In genomic region chr6:90907931-90908655, GRCh38 we compare ENCODE assay signal across 2 cellular contexts.
TF ChIP-seq lines count a peak whose summit lies in the region.

No MANE protein-coding gene starts in this region.

TF ChIP-seq in IMR-90, 13 proteins besides CTCF, POLR2A, EP300 and RAD21:
- TF ChIP-seq MAZ (IDR thresholded peaks at IDR 0.05; ENCODE audit: borderline replicate concordance, low read depth, low read length) = no peak
- TF ChIP-seq NFE2L2 (IDR thresholded peaks at IDR 0.05; ENCODE audit: low read depth, low read length) = peak; percentile 80
- TF ChIP-seq, protein P1, sequence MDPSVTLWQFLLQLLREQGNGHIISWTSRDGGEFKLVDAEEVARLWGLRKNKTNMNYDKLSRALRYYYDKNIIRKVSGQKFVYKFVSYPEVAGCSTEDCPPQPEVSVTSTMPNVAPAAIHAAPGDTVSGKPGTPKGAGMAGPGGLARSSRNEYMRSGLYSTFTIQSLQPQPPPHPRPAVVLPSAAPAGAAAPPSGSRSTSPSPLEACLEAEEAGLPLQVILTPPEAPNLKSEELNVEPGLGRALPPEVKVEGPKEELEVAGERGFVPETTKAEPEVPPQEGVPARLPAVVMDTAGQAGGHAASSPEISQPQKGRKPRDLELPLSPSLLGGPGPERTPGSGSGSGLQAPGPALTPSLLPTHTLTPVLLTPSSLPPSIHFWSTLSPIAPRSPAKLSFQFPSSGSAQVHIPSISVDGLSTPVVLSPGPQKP (IDR thresholded peaks at IDR 0.05; ENCODE audit: borderline replicate concordance, low read depth, low read length) = no peak
- TF ChIP-seq MAFK (IDR thresholded peaks at IDR 0.05; ENCODE audit: low read depth, low read length) = no peak
TF ChIP-seq in IMR-90: peak in this region for 1.

TF ChIP-seq in H1, 55 proteins besides CTCF, POLR2A, EP300 and RAD21:
- TF ChIP-seq KDM4A (IDR thresholded peaks at IDR 0.05; ENCODE audit: low read depth, low read length, severe bottlenecking) (no peak), TAF1 (IDR thresholded peaks at IDR 0.05; ENCODE audit: low read depth, low read length) (no peak), ATF2 (IDR thresholded peaks at IDR 0.05; ENCODE audit: low read length) (no peak), CTBP2 (IDR thresholded peaks at IDR 0.05; ENCODE audit: borderline replicate concordance, insufficient read depth, insufficient read length, low read length) (no peak), CHD7 (IDR thresholded peaks at IDR 0.05; ENCODE audit: insufficient replicate concordance, low read length) (no peak), ATF3 (IDR thresholded peaks at IDR 0.05; ENCODE audit: insufficient read depth, low read depth, low read length) (no peak), RXRA (IDR thresholded peaks at IDR 0.05; ENCODE audit: insufficient read depth, low read depth, low read length) (no peak), BACH1 (IDR thresholded peaks at IDR 0.05; ENCODE audit: low read length) (no peak), MAFK (IDR thresholded peaks at IDR 0.05; ENCODE audit: low read depth, low read length) (no peak), CHD2 (IDR thresholded peaks at IDR 0.05; ENCODE audit: low read length) (no peak), TCF12 (IDR thresholded peaks at IDR 0.05; ENCODE audit: low read depth, low read length) (no peak), NANOG (IDR thresholded peaks at IDR 0.05; ENCODE audit: insufficient read depth, low read depth, low read length, poor library complexity, severe bottlenecking) (no peak), JUND (IDR thresholded peaks at IDR 0.05; ENCODE audit: low read length) (no peak), TAF7 (optimal IDR thresholded peaks at IDR 0.05; ENCODE audit: borderline replicate concordance, low read depth, low read length) (no peak), ZNF274 (IDR thresholded peaks at IDR 0.05; ENCODE audit: borderline replicate concordance, extremely low read depth, low read length) (no peak), RFX5 (IDR thresholded peaks at IDR 0.05; ENCODE audit: borderline replicate concordance, low read depth, low read length) (no peak), SRF (IDR thresholded peaks at IDR 0.05; ENCODE audit: low read depth, low read length) (no peak)
- TF ChIP-seq, protein P2, sequence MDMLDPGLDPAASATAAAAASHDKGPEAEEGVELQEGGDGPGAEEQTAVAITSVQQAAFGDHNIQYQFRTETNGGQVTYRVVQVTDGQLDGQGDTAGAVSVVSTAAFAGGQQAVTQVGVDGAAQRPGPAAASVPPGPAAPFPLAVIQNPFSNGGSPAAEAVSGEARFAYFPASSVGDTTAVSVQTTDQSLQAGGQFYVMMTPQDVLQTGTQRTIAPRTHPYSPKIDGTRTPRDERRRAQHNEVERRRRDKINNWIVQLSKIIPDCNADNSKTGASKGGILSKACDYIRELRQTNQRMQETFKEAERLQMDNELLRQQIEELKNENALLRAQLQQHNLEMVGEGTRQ (IDR thresholded peaks at IDR 0.05; ENCODE audit: low read length) = no peak
TF ChIP-seq in H1: peak in this region for 0.
